In the genomic region with DNA sequence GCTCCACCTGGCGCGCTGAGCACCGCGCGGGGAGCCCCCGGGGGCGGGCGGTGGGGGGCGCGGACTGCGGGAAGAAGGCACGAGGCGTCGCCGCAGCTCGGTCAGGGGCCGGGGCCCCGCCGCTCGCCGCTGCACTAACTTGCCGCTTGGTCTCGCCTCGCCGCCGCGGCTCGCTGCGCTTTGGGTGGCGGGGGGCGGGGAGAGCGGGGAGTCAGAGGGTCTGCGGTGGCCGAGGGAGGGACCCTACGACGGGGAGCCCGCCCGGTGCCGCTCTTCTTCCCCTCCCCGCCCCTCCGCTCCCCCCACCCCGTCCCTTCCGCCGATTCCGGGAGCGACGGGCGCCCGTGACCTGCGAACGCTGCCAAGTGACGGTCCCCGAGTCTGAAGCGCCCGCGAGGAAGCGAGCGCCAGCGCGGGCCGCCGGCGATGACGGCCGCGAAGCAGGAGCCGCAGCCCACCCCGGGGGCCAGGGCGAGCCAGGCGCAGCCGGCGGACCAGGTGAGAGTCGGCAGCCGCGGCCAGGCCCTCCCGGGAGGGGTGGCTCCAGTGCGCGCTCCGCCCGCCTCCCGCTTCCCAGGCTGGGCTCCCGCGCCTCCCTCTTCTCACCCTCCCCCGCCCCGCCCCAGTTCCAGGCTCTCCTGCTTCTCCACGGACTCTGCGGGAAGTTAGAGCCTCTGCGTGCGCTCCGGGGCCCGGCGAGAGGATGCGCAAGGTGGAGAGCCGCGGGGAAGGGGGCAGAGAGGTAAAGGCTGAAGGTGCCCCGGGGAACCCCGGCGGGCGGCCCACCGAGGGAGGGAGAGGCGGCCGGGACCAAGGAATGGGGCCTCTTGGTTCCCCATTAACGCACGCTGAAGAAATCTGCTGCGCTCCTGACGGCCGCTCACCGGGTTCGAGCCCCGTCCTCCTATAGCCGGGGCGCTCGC, we compare ENCODE assay signal across 12 cellular contexts.
A peak's percentile ranks its signal among the peaks of the same experiment; 100 is the strongest.
DNase-seq lines count a peak whose midpoint lies in the region; ATAC-seq, FAIRE-seq and TF ChIP-seq lines count a peak whose summit lies in the region.
"Had no signal": no experiment of that assay in that cellular context is flagged by ENCODE, and none has a peak within 500 bp of the region (broad histone marks: within the 10 kb centered on the region; RNA-seq: fewer than 3 reads in every experiment).

No MANE protein-coding gene starts in this region.

- intact Hi-C loops in cardiac septum (cut with DNase I) (no loop called here), aorta (cut with DNase I) (no loop called here)

- no peaks in the 10 kb centered on the region for H3K79me1 ChIP-seq in mesendoderm (ENCODE audit: low read length)

- H3K27ac ChIP-seq in cardiac muscle cell (no peak overlapping the region), coronary artery (no peak overlapping the region), mesendoderm (ENCODE audit: low read depth, low read length) (no peak overlapping the region), aorta (ENCODE audit: low read depth in 1 of 2, low read length in 2 of 2) (no peak overlapping the region)

- H3K4me3 ChIP-seq in cardiac muscle cell = peak overlapping the region; percentile 49
- H3K4me3 ChIP-seq in coronary artery = peak overlapping the region; percentile 45
- H3K4me3 ChIP-seq in mesendoderm (ENCODE audit: low read length) = peak overlapping the region; percentile 39
- H3K4me3 ChIP-seq in aorta (ENCODE audit: low read length in 2 of 2) = no peak overlapping the region

- no peak overlapping the region for H2AK5ac ChIP-seq in mesendoderm (ENCODE audit: low read length)

- WGBS in mesendoderm (ENCODE audit: extremely low coverage, insufficient coverage, low lambda C conversion rate) = no CpG with 5 or more reads among the region's 113 CpGs
- WGBS in aorta, 2 donors = 0 to 1% methylated on average over 47 to 113 of the region's 113 CpGs

- no peak overlapping the region for H4K5ac ChIP-seq in mesendoderm (ENCODE audit: low read length)

- no peak overlapping the region for H2BK120ac ChIP-seq in mesendoderm (ENCODE audit: low read depth, low read length)

- H3K4ac ChIP-seq in mesendoderm (ENCODE audit: low read depth, low read length) = no peak overlapping the region

- no peak overlapping the region for H2BK5ac ChIP-seq in mesendoderm (ENCODE audit: low read length)

- H3K56ac ChIP-seq in mesendoderm (ENCODE audit: low read length) = peak overlapping the region; percentile 73

- H3K36me3 ChIP-seq in cardiac muscle cell = no peaks in the 10 kb centered on the region
- H3K36me3 ChIP-seq in mesendoderm (ENCODE audit: control insufficient read depth, insufficient read depth, low read length) = no peaks in the 10 kb centered on the region
- no peaks in the 10 kb centered on the region for H3K36me3 ChIP-seq in aorta (ENCODE audit: control insufficient read depth in 1 of 2, insufficient read depth in 2 of 2, low read length in 1 of 2)

- FAIRE-seq in GM12891 (lab: Jason Lieb, UNC) = no peak
- FAIRE-seq: islet of Langerhans had no signal

- peak overlapping the region; percentile 99 for H3K18ac ChIP-seq in mesendoderm (ENCODE audit: low read length)

- peak in 1 of 2 donors; percentile 44 for DNase-seq in cardiac muscle cell (ENCODE audit: low read depth in 1 of 2, low spot score in 1 of 2)
- DNase-seq in cardiac septum (ENCODE audit: low spot score) = no peak
- no peak for DNase-seq in coronary artery (ENCODE audit: low spot score)
- peak; percentile 81 for DNase-seq in mesendoderm
- DNase-seq in aorta = no peak
- DNase-seq in GM12891 (ENCODE audit: insufficient read length, low spot score) = no peak
- DNase-seq: activated CD4-positive, alpha-beta T cell treated with anti-CD3 and anti-CD28 coated beads for 1 hour; CD4-positive, CD25-positive, alpha-beta regulatory T cell; NCI-H526 treated with DMSO at 0.1 percent for 48 hours had no signal

- H3K27me3 ChIP-seq in cardiac muscle cell = peaks cover 51% of the 10 kb centered on the region
- peaks cover 8% of the 10 kb centered on the region for H3K27me3 ChIP-seq in mesendoderm (ENCODE audit: insufficient read depth, low read length, poor library complexity)
- H3K27me3 ChIP-seq in aorta (ENCODE audit: control insufficient read depth in 1 of 2, insufficient read depth in 2 of 2, low read length in 1 of 2) = no peaks in the 10 kb centered on the region

- TF ChIP-seq CTCF in cardiac muscle cell (IDR thresholded peaks at IDR 0.05; ENCODE audit: low read depth, low read length) (no peak), coronary artery (IDR thresholded peaks at IDR 0.05) (no peak)

- ATAC-seq in aorta (ENCODE audit: low FRiP score) (peak; percentile 19), HG03432 (IDR thresholded peaks at IDR 0.05; ENCODE audit: unreplicated experiment) (no peak), GM21360 (IDR thresholded peaks at IDR 0.05; ENCODE audit: unreplicated experiment) (no peak)

- no peak overlapping the region for H3K23ac ChIP-seq in mesendoderm (ENCODE audit: low read length)

- H3K9ac ChIP-seq in mesendoderm (ENCODE audit: low read length) = peak overlapping the region; percentile 62

- H3K9me3 ChIP-seq in cardiac muscle cell (ENCODE audit: low read depth) = no peaks in the 10 kb centered on the region
- H3K9me3 ChIP-seq in aorta (ENCODE audit: control insufficient read depth, low read length) = peaks cover 2% of the 10 kb centered on the region

- no peak for TF ChIP-seq POLR2A in GM12891 (IDR thresholded peaks at IDR 0.05; ENCODE audit: low read depth, low read length)

- no peaks in the 10 kb centered on the region for H3K79me2 ChIP-seq in mesendoderm (ENCODE audit: control insufficient read depth, insufficient read depth, low read length)

- H4K8ac ChIP-seq in mesendoderm (ENCODE audit: low read depth, low read length) = no peak overlapping the region

- H3K4me1 ChIP-seq in cardiac muscle cell (ENCODE audit: low read depth) (no peaks in the 10 kb centered on the region), mesendoderm (ENCODE audit: control insufficient read depth, low read depth, low read length) (no peaks in the 10 kb centered on the region), aorta (ENCODE audit: control insufficient read depth in 1 of 2, insufficient read depth in 2 of 2, low read length in 2 of 2) (no peaks in the 10 kb centered on the region)

- H3K4me2 ChIP-seq in mesendoderm (ENCODE audit: low read length) = peak overlapping the region; percentile 88

- H2BK15ac ChIP-seq in mesendoderm (replicated peaks; ENCODE audit: low read depth) = no peak overlapping the region

TF ChIP-seq in GM12891, 5 proteins besides CTCF, POLR2A, EP300 and RAD21:
- TF ChIP-seq POLR2AphosphoS5 (IDR thresholded peaks at IDR 0.05; ENCODE audit: low read depth, low read length) (no peak), TAF1 (IDR thresholded peaks at IDR 0.05; ENCODE audit: low read depth, low read length) (no peak), POU2F2 (IDR thresholded peaks at IDR 0.05; ENCODE audit: low read depth, low read length) (no peak), PAX5 (IDR thresholded peaks at IDR 0.05; ENCODE audit: insufficient read depth, low read length, severe bottlenecking) (no peak), SPI1 (IDR thresholded peaks at IDR 0.05; ENCODE audit: low read depth, low read length) (no peak)

Comparison
In these comparisons a context has a peak if more than half of its experiments do, and no peak if none do; other contexts are left out.
1. H3K4me3 ChIP-seq: peak in cardiac muscle cell (single experiment), coronary artery (single experiment) and mesendoderm (single experiment); none in aorta (0 of 2).